In the genomic region with DNA sequence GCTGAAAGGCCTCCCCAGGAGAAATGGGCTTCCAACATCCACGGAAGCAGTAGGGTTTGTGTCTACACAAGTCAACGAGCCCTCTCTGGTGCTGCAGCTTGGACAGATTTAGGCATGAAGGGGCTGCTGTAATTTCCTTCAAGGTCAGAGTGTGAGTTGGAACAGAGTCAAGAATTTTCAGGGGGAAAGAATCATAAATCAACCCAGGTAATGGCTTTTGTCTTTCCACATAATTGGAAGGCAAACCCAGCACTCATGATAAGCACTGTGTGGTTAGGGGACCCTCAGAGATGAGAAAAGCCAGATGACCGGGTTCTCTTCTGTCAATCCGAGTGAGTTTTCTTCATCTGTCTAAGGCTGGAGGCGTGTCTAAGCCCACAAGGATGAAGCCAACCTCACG, we compare ENCODE assay signal across 30 cellular contexts.
"Had no signal": no experiment of that assay in that cellular context is flagged by ENCODE, and none has a peak within 500 bp of the region (broad histone marks: within the 10 kb centered on the region; RNA-seq: fewer than 3 reads in every experiment).

No MANE protein-coding gene starts in this region.

- DNase-seq: activated B cell treated with CpG ODN at 0.5 μM for 24 hours; activated CD4-positive, alpha-beta memory T cell treated with anti-CD3 and anti-CD28 coated beads for 36 hours; activated CD4-positive, alpha-beta T cell treated with anti-CD3 and anti-CD28 coated beads for 4 hours; activated CD4-positive, alpha-beta T cell treated with anti-CD3 and anti-CD28 coated beads, Interleukin-2, amount 10 ng/mL, durations not matched to agents 24 days and 14 days; activated CD4-positive, alpha-beta T cell treated with anti-CD3 and anti-CD28 coated beads, Interleukin-2, amount 50 U/mL, for 1 hour; activated CD4-positive, alpha-beta T cell treated with anti-CD3 and anti-CD28 coated beads, Interleukin-2, amount 50 U/mL, for 4 hours; activated CD4-positive, CD25-positive, alpha-beta regulatory T cell treated with anti-CD3 and anti-CD28 coated beads, Interleukin-2, amount 50 U/mL, for 72 hours; activated CD8-positive, alpha-beta memory T cell treated with anti-CD3 and anti-CD28 coated beads, Interleukin-2, amount 50 U/mL, for 4 hours; activated CD8-positive, alpha-beta T cell treated with anti-CD3 and anti-CD28 coated beads for 36 hours; activated effector memory CD4-positive, alpha-beta T cell treated with anti-CD3 and anti-CD28 coated beads, Interleukin-2, amount 50 U/mL, for 16 hours; activated gamma-delta T cell treated with Interleukin-2 at 50 U/mL for 16 hours; activated naive CD4-positive, alpha-beta T cell; activated naive CD4-positive, alpha-beta T cell treated with anti-CD3 and anti-CD28 coated beads for 36 hours; activated naive CD4-positive, alpha-beta T cell treated with anti-CD3 and anti-CD28 coated beads, Interleukin-2, amount 50 U/mL, for 16 hours; activated naive CD8-positive, alpha-beta T cell treated with anti-CD3 and anti-CD28 coated beads for 36 hours; activated T-cell treated with anti-CD3 and anti-CD28 coated beads for 4 hours; activated T-cell treated with anti-CD3 and anti-CD28 coated beads, Interleukin-2, amount 50 U/mL, for 1 hour; activated T-cell treated with anti-CD3 and anti-CD28 coated beads, Interleukin-2, amount 50 U/mL, for 4 hours; activated T-cell treated with anti-CD3 and anti-CD28 coated beads, Interleukin-2, amount 50 U/mL, for 72 hours; adrenal gland; amniotic stem cell; aorta; body of pancreas; brain microvascular endothelial cell; central memory CD4-positive, alpha-beta T cell; T-helper 2 cell; T-helper 9 cell had no signal

- FAIRE-seq: TTC549 had no signal

- ATAC-seq: activated CD8-positive, alpha-beta T cell treated with anti-CD3 and anti-CD28 coated beads for 36 hours; activated naive CD4-positive, alpha-beta T cell treated with anti-CD3 and anti-CD28 coated beads, Interleukin-2, amount 50 U/mL, for 72 hours; activated T-cell treated with anti-CD3 and anti-CD28 coated beads, Interleukin-2, amount 50 U/mL, for 4 hours; activated T-cell treated with anti-CD3 and anti-CD28 coated beads, Interleukin-2, amount 50 U/mL, for 72 hours; activated T-helper 17 cell treated with anti-CD3 and anti-CD28 coated beads, Interleukin-2, amount 50 U/mL, for 72 hours; body of pancreas had no signal
